Comparison of ENCODE assay signal across 23 cellular contexts in genomic region chr15:73321496-73322344, GRCh38. TPM values are rescaled to one million over a fixed set of nuclear protein-coding genes. Genes with fewer than 3 reads are reported as not detected.
DNase-seq lines count a peak whose midpoint lies in the region; ATAC-seq lines count a peak whose summit lies in the region.
"Had no signal": no experiment of that assay in that cellular context is flagged by ENCODE, and none has a peak within 500 bp of the region (broad histone marks: within the 10 kb centered on the region; RNA-seq: fewer than 3 reads in every experiment).

No MANE protein-coding gene starts in this region.

- ATAC-seq in activated CD4-positive, alpha-beta T cell treated with anti-CD3 and anti-CD28 coated beads for 36 hours, result no peak
- ATAC-seq in stimulated activated effector memory CD8-positive, alpha-beta T cell treated with anti-CD3 and anti-CD28 coated beads, Interleukin-12 subunit alpha, Interleukin-12 subunit beta, amount 100 ng/mL, for 72 hours, result no peak
- no peak for ATAC-seq in HG03045 (IDR thresholded peaks at IDR 0.05; ENCODE audit: unreplicated experiment)
- ATAC-seq: activated naive CD8-positive, alpha-beta T cell treated with anti-CD3 and anti-CD28 coated beads, Interleukin-2, amount 50 U/mL, for 24 hours; gastrocnemius medialis had no signal

- H3K27me3 Mint-ChIP-seq in activated CD4-positive, alpha-beta T cell treated with anti-CD3 and anti-CD28 coated beads for 36 hours, result peaks cover 11% of the 10 kb centered on the region
- H3K27me3 Mint-ChIP-seq in activated naive CD4-positive, alpha-beta T cell treated with anti-CD3 and anti-CD28 coated beads for 36 hours (ENCODE audit: low read depth), result peaks cover 10% of the 10 kb centered on the region

- no peak overlapping the region for H3K27ac Mint-ChIP-seq in activated CD4-positive, alpha-beta T cell treated with anti-CD3 and anti-CD28 coated beads for 36 hours
- peak overlapping the region; percentile 69 for H3K27ac Mint-ChIP-seq in stimulated activated effector memory CD8-positive, alpha-beta T cell treated with anti-CD3 and anti-CD28 coated beads, Interleukin-12 subunit alpha, Interleukin-12 subunit beta, amount 100 ng/mL, for 72 hours
- H3K27ac Mint-ChIP-seq in activated naive CD4-positive, alpha-beta T cell treated with anti-CD3 and anti-CD28 coated beads for 36 hours, result no peak overlapping the region
- H3K27ac Mint-ChIP-seq: activated CD4-positive, alpha-beta T cell treated with anti-CD3 and anti-CD28 coated beads, Interleukin-2, amount 10 ng/mL, durations not matched to agents 7 days and 5 days; activated naive CD8-positive, alpha-beta T cell treated with anti-CD3 and anti-CD28 coated beads, Interleukin-2, amount 50 U/mL, for 24 hours; activated T-helper 2 cell treated with anti-CD3 and anti-CD28 coated beads, Interferon-gamma antibody, Interleukin-2, Interleukin-4, amounts not matched to agents 10 μg/mL and 5 μg/mL and 100 μg/mL, durations not matched to agents 14 hours and 24 hours and 36 hours had no signal

- no peaks in the 10 kb centered on the region for H3K36me3 Mint-ChIP-seq in activated CD4-positive, alpha-beta T cell treated with anti-CD3 and anti-CD28 coated beads for 36 hours (ENCODE audit: low read depth)
- H3K36me3 Mint-ChIP-seq in stimulated activated effector memory CD8-positive, alpha-beta T cell treated with anti-CD3 and anti-CD28 coated beads, Interleukin-12 subunit alpha, Interleukin-12 subunit beta, amount 100 ng/mL, for 72 hours, result no peaks in the 10 kb centered on the region
- H3K36me3 Mint-ChIP-seq in activated naive CD4-positive, alpha-beta T cell treated with anti-CD3 and anti-CD28 coated beads for 36 hours (ENCODE audit: low read depth), result no peaks in the 10 kb centered on the region

- H3K9me3 Mint-ChIP-seq in activated CD4-positive, alpha-beta T cell treated with anti-CD3 and anti-CD28 coated beads for 36 hours (ENCODE audit: low read depth), result no peaks in the 10 kb centered on the region
- H3K9me3 Mint-ChIP-seq in stimulated activated effector memory CD8-positive, alpha-beta T cell treated with anti-CD3 and anti-CD28 coated beads, Interleukin-12 subunit alpha, Interleukin-12 subunit beta, amount 100 ng/mL, for 72 hours, result no peaks in the 10 kb centered on the region
- H3K9me3 Mint-ChIP-seq in activated naive CD4-positive, alpha-beta T cell treated with anti-CD3 and anti-CD28 coated beads for 36 hours, result no peaks in the 10 kb centered on the region
- H3K9me3 Mint-ChIP-seq: activated CD4-positive, alpha-beta T cell treated with anti-CD3 and anti-CD28 coated beads, Interleukin-2, amount 10 ng/mL, durations not matched to agents 7 days and 5 days; activated naive CD8-positive, alpha-beta T cell treated with anti-CD3 and anti-CD28 coated beads, Interleukin-2, amount 50 U/mL, for 24 hours; activated T-helper 2 cell treated with anti-CD3 and anti-CD28 coated beads, Interferon-gamma antibody, Interleukin-2, Interleukin-4, amounts not matched to agents 10 μg/mL and 5 μg/mL and 100 μg/mL, durations not matched to agents 14 hours and 24 hours and 36 hours had no signal

- POLR2A ChIA-PET in activated CD4-positive, alpha-beta T cell treated with anti-CD3 and anti-CD28 coated beads for 36 hours (lab: Charles Lee), result no interaction called here

- intact Hi-C loops in activated CD4-positive, alpha-beta T cell treated with anti-CD3 and anti-CD28 coated beads for 36 hours (cut with DNase I, micrococcal nuclease), result loop anchor here in 1 of 2 experiments (10.0 kb wide), 1 partner anchor 63 kb away; no protein-coding TSS in a partner anchor
- intact Hi-C loops in activated naive CD4-positive, alpha-beta T cell treated with anti-CD3 and anti-CD28 coated beads for 36 hours (cut with micrococcal nuclease), result no loop called here

- CTCF ChIA-PET in activated CD4-positive, alpha-beta T cell treated with anti-CD3 and anti-CD28 coated beads for 36 hours (lab: Charles Lee), result no interaction called here
- CTCF ChIA-PET in activated naive CD4-positive, alpha-beta T cell treated with anti-CD3 and anti-CD28 coated beads for 36 hours (lab: Charles Lee), result no interaction called here

- H3K4me3 Mint-ChIP-seq in activated CD4-positive, alpha-beta T cell treated with anti-CD3 and anti-CD28 coated beads for 36 hours, result no peak overlapping the region
- H3K4me3 Mint-ChIP-seq in stimulated activated effector memory CD8-positive, alpha-beta T cell treated with anti-CD3 and anti-CD28 coated beads, Interleukin-12 subunit alpha, Interleukin-12 subunit beta, amount 100 ng/mL, for 72 hours, result no peak overlapping the region
- no peak overlapping the region for H3K4me3 Mint-ChIP-seq in activated naive CD4-positive, alpha-beta T cell treated with anti-CD3 and anti-CD28 coated beads for 36 hours
- H3K4me3 Mint-ChIP-seq: activated CD4-positive, alpha-beta T cell treated with anti-CD3 and anti-CD28 coated beads, Interleukin-2, amount 10 ng/mL, durations not matched to agents 7 days and 5 days; activated naive CD8-positive, alpha-beta T cell treated with anti-CD3 and anti-CD28 coated beads, Interleukin-2, amount 50 U/mL, for 24 hours had no signal

- peak; percentile 0 for DNase-seq in activated CD4-positive, alpha-beta T cell treated with anti-CD3 and anti-CD28 coated beads for 36 hours
- no peak for DNase-seq in activated CD4-positive, alpha-beta T cell treated with anti-CD3 and anti-CD28 coated beads for 4 hours
- DNase-seq in NCI-H2171 (lab: John Stamatoyannopoulos, UW) (peak; percentile 58), islet precursor cell (peak; percentile 44), NCI-H345 (lab: John Stamatoyannopoulos, UW) (no peak)
- DNase-seq in stimulated activated effector memory CD8-positive, alpha-beta T cell treated with anti-CD3 and anti-CD28 coated beads, Interleukin-12 subunit alpha, Interleukin-12 subunit beta, amount 100 ng/mL, for 72 hours (ENCODE audit: low spot score in 2 of 2), result no peak
- DNase-seq in activated naive CD4-positive, alpha-beta T cell treated with anti-CD3 and anti-CD28 coated beads for 36 hours, result no peak
- DNase-seq: ACHN; activated CD4-positive, alpha-beta T cell treated with anti-CD3 and anti-CD28 coated beads, Interleukin-2, amount 10 ng/mL, durations not matched to agents 7 days and 5 days; activated naive CD8-positive, alpha-beta T cell treated with anti-CD3 and anti-CD28 coated beads, Interleukin-2, amount 50 U/mL, for 24 hours; brain microvascular endothelial cell; colonic mucosa; EL; esophagus squamous epithelium; GOT3; NCI-H1417 treated with DMSO at 0.1 percent for 48 hours; nucleus accumbens; SK-N-SH; T-helper 2 cell; trophoblast cell had no signal

- no peaks in the 10 kb centered on the region for H3K4me1 Mint-ChIP-seq in activated CD4-positive, alpha-beta T cell treated with anti-CD3 and anti-CD28 coated beads for 36 hours
- peaks cover 17% of the 10 kb centered on the region for H3K4me1 Mint-ChIP-seq in stimulated activated effector memory CD8-positive, alpha-beta T cell treated with anti-CD3 and anti-CD28 coated beads, Interleukin-12 subunit alpha, Interleukin-12 subunit beta, amount 100 ng/mL, for 72 hours
- peaks cover 2% of the 10 kb centered on the region for H3K4me1 Mint-ChIP-seq in activated naive CD4-positive, alpha-beta T cell treated with anti-CD3 and anti-CD28 coated beads for 36 hours (ENCODE audit: low read depth)
- H3K4me1 Mint-ChIP-seq: activated CD4-positive, alpha-beta T cell treated with anti-CD3 and anti-CD28 coated beads, Interleukin-2, amount 10 ng/mL, durations not matched to agents 7 days and 5 days had no signal

RNA-seq across cellular contexts. Expression of gene HCN4, which starts 47.0 kb away (rescaled TPM):
- total RNA-seq in activated CD4-positive, alpha-beta T cell treated with anti-CD3 and anti-CD28 coated beads for 36 hours, result not detected
- not detected for total RNA-seq in activated naive CD4-positive, alpha-beta T cell treated with anti-CD3 and anti-CD28 coated beads for 36 hours
- total RNA-seq: activated CD4-positive, alpha-beta T cell treated with anti-CD3 and anti-CD28 coated beads, Interleukin-2, amount 10 ng/mL, durations not matched to agents 7 days and 5 days; esophagus squamous epithelium; gastrocnemius medialis had no signal

Comparison
In these comparisons a context has a peak if more than half of its experiments do, and no peak if none do; other contexts are left out.
1. DNase-seq: peak in activated CD4-positive, alpha-beta T cell treated with anti-CD3 and anti-CD28 coated beads for 36 hours (single experiment), NCI-H2171 (single experiment) and islet precursor cell (single experiment); none in activated CD4-positive, alpha-beta T cell treated with anti-CD3 and anti-CD28 coated beads for 4 hours (0 of 2), stimulated activated effector memory CD8-positive, alpha-beta T cell treated with anti-CD3 and anti-CD28 coated beads, Interleukin-12 subunit alpha, Interleukin-12 subunit beta, amount 100 ng/mL, for 72 hours (0 of 2), NCI-H345 (single experiment) and activated naive CD4-positive, alpha-beta T cell treated with anti-CD3 and anti-CD28 coated beads for 36 hours (single experiment).